ENCODE assay signal across 10 cellular contexts in the genomic region with DNA sequence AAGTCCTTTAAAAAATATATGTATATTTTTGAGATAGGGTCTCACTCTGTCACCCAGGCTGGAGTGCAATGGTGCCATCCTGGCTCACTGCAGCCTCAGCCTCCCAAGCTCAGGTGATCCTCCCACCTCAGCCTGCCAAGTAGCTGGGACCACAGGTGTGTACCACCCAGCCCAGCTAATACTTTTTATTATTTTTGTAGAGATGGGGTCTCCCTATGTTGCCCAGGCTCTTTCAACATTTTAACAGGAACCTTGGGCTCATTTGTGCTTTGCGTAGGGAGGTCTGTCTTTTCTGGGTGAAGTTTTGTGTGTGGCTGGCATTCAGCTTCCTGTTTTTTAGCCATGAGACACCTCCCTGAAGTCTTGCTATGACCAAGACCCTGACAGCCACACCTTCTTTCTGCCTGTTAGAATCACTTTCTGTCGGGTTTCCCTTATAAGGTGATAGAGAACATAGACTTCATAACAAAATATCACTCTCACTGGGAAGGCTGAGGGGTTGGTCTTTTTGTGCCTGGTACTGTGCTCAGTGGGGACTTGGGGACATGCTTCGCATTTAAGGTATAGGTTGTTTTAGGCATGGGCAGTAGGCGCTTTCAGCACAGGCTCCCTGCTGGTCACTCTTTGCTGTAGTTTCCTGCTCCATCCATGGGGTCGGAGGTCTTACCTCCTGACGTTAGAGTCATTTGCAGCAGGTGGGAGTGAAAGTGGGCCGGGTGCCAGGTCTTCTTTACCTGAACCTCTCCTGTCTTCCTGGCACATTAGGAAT. TPM values are rescaled to one million over a fixed set of nuclear protein-coding genes. Genes with fewer than 3 reads are reported as not detected.
DNase-seq lines count a peak whose midpoint lies in the region; ATAC-seq and TF ChIP-seq lines count a peak whose summit lies in the region.
"Had no signal": no experiment of that assay in that cellular context is flagged by ENCODE, and none has a peak within 500 bp of the region (broad histone marks: within the 10 kb centered on the region; RNA-seq: fewer than 3 reads in every experiment).

No MANE protein-coding gene starts in this region.

- no peak overlapping the region for H4K12ac ChIP-seq in trophoblast cell (ENCODE audit: low read depth, low read length)

- H3K79me2 ChIP-seq in trophoblast cell (ENCODE audit: control insufficient read depth, insufficient read depth, low read length, poor library complexity), result peaks cover 62% of the 10 kb centered on the region

- no peak overlapping the region for H3K9ac ChIP-seq in trophoblast cell (ENCODE audit: low read length)

- peaks cover 75% of the 10 kb centered on the region for H3K4me1 ChIP-seq in Panc1 (ENCODE audit: control insufficient read depth, insufficient read depth, low read length)
- peaks cover 56 to 62% of the 10 kb centered on the region in 2 experiments for H3K4me1 ChIP-seq in trophoblast cell (ENCODE audit: control insufficient read depth in 1 of 2, insufficient read depth in 2 of 2, low read length in 2 of 2)
- peaks cover 23% of the 10 kb centered on the region for H3K4me1 ChIP-seq in Caco-2

- in situ Hi-C loops in Panc1 (cut with HindIII; ENCODE audit: low pct_unique_long_range_greater_than_20kb, low sequenced_read_pairs), result no loop called here

- POLR2A ChIA-PET in Panc1 (lab: Charles Lee), result no interaction called here
- POLR2A ChIA-PET in Caco-2 (lab: Charles Lee), result no interaction called here

- TF ChIP-seq CTCF in Panc1 (IDR thresholded peaks at IDR 0.05), result no peak
- no peak for TF ChIP-seq CTCF in Caco-2 (IDR thresholded peaks at IDR 0.05; ENCODE audit: insufficient read depth in 1 of 2, low read depth in 1 of 2, low read length in 1 of 2, severe bottlenecking in 1 of 2, unreplicated experiment in 1 of 2)

- no peak overlapping the region for H3K4me3 Mint-ChIP-seq in Caco-2 (ENCODE audit: unreplicated experiment)
- H3K4me3 Mint-ChIP-seq: activated naive CD8-positive, alpha-beta T cell had no signal

- no peak overlapping the region for H3K27ac Mint-ChIP-seq in Caco-2 (ENCODE audit: unreplicated experiment)
- H3K27ac Mint-ChIP-seq: activated naive CD8-positive, alpha-beta T cell had no signal

- H3K36me3 Mint-ChIP-seq in Caco-2 (ENCODE audit: insufficient read depth, unreplicated experiment), result peaks cover 5% of the 10 kb centered on the region

- no peaks in the 10 kb centered on the region for H3K9me3 ChIP-seq in Panc1 (ENCODE audit: control insufficient read depth, insufficient read depth, low read depth, low read length)
- H3K9me3 ChIP-seq in trophoblast cell (ENCODE audit: insufficient read depth, low read depth, low read length), result peaks cover 2% of the 10 kb centered on the region
- H3K9me3 ChIP-seq in Caco-2, result no peaks in the 10 kb centered on the region

- H3K27me3 Mint-ChIP-seq in Caco-2 (ENCODE audit: insufficient read depth, unreplicated experiment), result no peaks in the 10 kb centered on the region

- H4K8ac ChIP-seq in trophoblast cell (ENCODE audit: low read depth, low read length), result peak overlapping the region; percentile 32

- peak overlapping the region; percentile 58 for H3K18ac ChIP-seq in trophoblast cell (ENCODE audit: low read length)

- H3K36me3 ChIP-seq in Panc1 (ENCODE audit: control insufficient read depth, insufficient read depth, low read length) (no peaks in the 10 kb centered on the region; the same call in 1 of the 2 replicates), trophoblast cell (ENCODE audit: control insufficient read depth in 1 of 2, insufficient read depth in 2 of 2, low read length in 2 of 2) (peaks cover 8 to 16% of the 10 kb centered on the region in 2 experiments), Caco-2 (ENCODE audit: control insufficient read depth, insufficient read depth, low read length) (no peaks in the 10 kb centered on the region)

- peak overlapping the region; percentile 56 for H3K4me2 ChIP-seq in trophoblast cell (ENCODE audit: low read length)

- peak overlapping the region; percentile 15 for H2AK5ac ChIP-seq in trophoblast cell (ENCODE audit: low read length)

- DNase-seq in Panc1 (ENCODE audit: low read depth, low spot score), result no peak
- peak in 1 of 2 donors; percentile 18 for DNase-seq in trophoblast cell
- no peak for DNase-seq in OCI-M2 (lab: John Stamatoyannopoulos, UW; ENCODE audit: unreplicated experiment)
- no peak for DNase-seq in Caco-2
- DNase-seq in KG1 (lab: John Stamatoyannopoulos, UW), result no peak

- CTCF ChIA-PET in Panc1 (lab: Charles Lee), result no interaction called here
- CTCF ChIA-PET in Caco-2 (lab: Charles Lee), result no interaction called here

- H2BK12ac ChIP-seq in trophoblast cell (ENCODE audit: low read length), result peak overlapping the region; percentile 58

- ATAC-seq in GM18909 (IDR thresholded peaks at IDR 0.05; ENCODE audit: poor library complexity, unreplicated experiment) (peak; percentile 70), HG02798 (IDR thresholded peaks at IDR 0.05; ENCODE audit: poor library complexity, unreplicated experiment) (peak; percentile 63), Panc1 (no peak), GM19328 (IDR thresholded peaks at IDR 0.05; ENCODE audit: unreplicated experiment) (no peak)

- no CpG with 5 or more reads among the region's 7 CpGs for WGBS in trophoblast cell (ENCODE audit: extremely low coverage, insufficient coverage, insufficient read length)

- H3K4ac ChIP-seq in trophoblast cell (ENCODE audit: low read depth, low read length), result peak overlapping the region; percentile 99

- no peak overlapping the region for H3K23ac ChIP-seq in trophoblast cell (ENCODE audit: low read length)

- peak overlapping the region; percentile 52 for H2BK120ac ChIP-seq in trophoblast cell (ENCODE audit: insufficient read depth, low read length, poor library complexity)

- no peaks in the 10 kb centered on the region for H3K27me3 ChIP-seq in Panc1 (ENCODE audit: control insufficient read depth, insufficient read depth, low read length)
- H3K27me3 ChIP-seq in trophoblast cell (ENCODE audit: insufficient read depth, low read length), result no peaks in the 10 kb centered on the region
- H3K27me3 ChIP-seq in Caco-2 (replicated peaks; ENCODE audit: control insufficient read depth, insufficient read depth, low read length), result no peaks in the 10 kb centered on the region

- H3K27ac ChIP-seq in Panc1 (ENCODE audit: low read length), result peak overlapping the region; percentile 72
- H3K27ac ChIP-seq in trophoblast cell (ENCODE audit: low read depth, low read length), result peak overlapping the region; percentile 42

- peak overlapping the region; percentile 32 for H3K14ac ChIP-seq in trophoblast cell (ENCODE audit: low read length)

- H2BK5ac ChIP-seq in trophoblast cell (ENCODE audit: low read depth, low read length, poor library complexity), result peak overlapping the region; percentile 45

- H2AFZ ChIP-seq in trophoblast cell (ENCODE audit: insufficient read depth, low read length, poor library complexity), result peak overlapping the region; percentile 33

- peak overlapping the region in 1 of 2 experiments; percentile 19; a peak in 1 of 4 replicates for H3K4me3 ChIP-seq in Panc1 (ENCODE audit: low read depth in 2 of 2, low read length in 2 of 2)
- H3K4me3 ChIP-seq in trophoblast cell (ENCODE audit: low read depth, low read length), result no peak overlapping the region
- H3K4me3 ChIP-seq in Caco-2 (ENCODE audit: low read depth, low read length), result no peak overlapping the region
- H3K4me3 ChIP-seq: lung had no signal

- H3K9me3 Mint-ChIP-seq in Caco-2 (ENCODE audit: unreplicated experiment), result no peaks in the 10 kb centered on the region

- H3K4me1 Mint-ChIP-seq in Caco-2 (ENCODE audit: low read depth, unreplicated experiment), result peaks cover 10% of the 10 kb centered on the region

- peaks cover 41% of the 10 kb centered on the region for H3K79me1 ChIP-seq in trophoblast cell (ENCODE audit: low read length)

- H4K91ac ChIP-seq in trophoblast cell (ENCODE audit: low read depth, low read length), result no peak overlapping the region

- intact Hi-C loops in Panc1 (cut with micrococcal nuclease; ENCODE audit: unreplicated experiment) (loop anchor here (10.0 kb wide), 1 partner anchor 63 kb away; no protein-coding TSS in a partner anchor), Caco-2 (cut with micrococcal nuclease; ENCODE audit: unreplicated experiment) (no loop called here)

- BruUV-seq in Panc1 (replicated peaks; lab: Mats Ljungman, UMichigan), result no TSS peak
- BruUV-seq in Caco-2 (replicated peaks; lab: Mats Ljungman, UMichigan), result no TSS peak

RNA-seq across cellular contexts. Expression of a gene that starts 3.4 kb away (rescaled TPM):
- total RNA-seq in Panc1 (2021; ENCODE audit: unreplicated experiment) (118 TPM), Caco-2 (2022) (9.5 and 14.5 TPM in 2 replicates)
- polyA plus RNA-seq in Panc1 (2012; ENCODE audit: insufficient read length), result 112 TPM
- polyA plus RNA-seq in trophoblast cell (2013), result 287 and 288 TPM in 2 replicates

Comparison
In these comparisons a context has a peak if more than half of its experiments do, and no peak if none do; other contexts are left out.
1. ATAC-seq: peak in GM18909 (single experiment) and HG02798 (single experiment); none in Panc1 (single experiment) and GM19328 (single experiment).